Comparison of ENCODE assay signal across 21 cellular contexts in the genomic region with DNA sequence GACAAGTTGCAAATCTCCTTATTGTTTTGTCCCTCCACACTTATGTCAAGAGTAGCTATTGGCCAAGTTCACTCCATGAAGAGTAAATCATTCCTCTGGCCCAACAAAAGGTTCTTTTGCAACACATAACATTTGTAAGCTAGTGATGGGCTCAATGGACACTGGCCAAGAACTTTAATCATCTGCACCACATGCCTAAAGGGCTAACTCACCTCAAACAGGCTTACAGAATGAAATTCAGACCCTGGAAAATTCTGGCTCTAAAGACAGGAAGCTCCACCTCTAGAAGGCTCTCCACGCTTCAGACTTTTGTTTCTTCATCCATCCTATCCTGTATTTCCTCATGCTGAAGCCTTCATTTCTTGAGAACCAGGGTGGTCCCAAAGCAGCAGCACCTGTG. TPM values are rescaled to one million over a fixed set of nuclear protein-coding genes. Genes with fewer than 3 reads are reported as not detected.
A peak's percentile ranks its signal among the peaks of the same experiment; 100 is the strongest.
DNase-seq lines count a peak whose midpoint lies in the region; ATAC-seq and TF ChIP-seq lines count a peak whose summit lies in the region.
"Had no signal": no experiment of that assay in that cellular context is flagged by ENCODE, and none has a peak within 500 bp of the region (broad histone marks: within the 10 kb centered on the region; RNA-seq: fewer than 3 reads in every experiment).

No MANE protein-coding gene starts in this region.

- peaks cover 7% of the 10 kb centered on the region for H3K4me1 ChIP-seq in RWPE2 (ENCODE audit: insufficient read depth, poor library complexity, severe bottlenecking)
- no peaks in the 10 kb centered on the region for H3K4me1 ChIP-seq in CD8-positive, alpha-beta T cell (ENCODE audit: insufficient read depth, low read length)
- H3K4me1 ChIP-seq: spleen had no signal

- no peak overlapping the region for H3K27ac ChIP-seq in RWPE2 (ENCODE audit: poor library complexity, severe bottlenecking)
- H3K27ac ChIP-seq in CD8-positive, alpha-beta T cell (ENCODE audit: low read depth, low read length) = no peak overlapping the region
- H3K27ac ChIP-seq: brain microvascular endothelial cell, spleen had no signal

- no peaks in the 10 kb centered on the region for H3K36me3 Mint-ChIP-seq in CD8-positive, alpha-beta T cell
- H3K36me3 Mint-ChIP-seq: CD4-positive, CD25-positive, alpha-beta regulatory T cell; mesothelial cell of epicardium; T-cell had no signal

- intact Hi-C loops in sciatic nerve (cut with DNase I) = no loop called here
- intact Hi-C loops in CD8-positive, alpha-beta T cell (cut with DNase I, micrococcal nuclease) = no loop called here

- CTCF ChIA-PET in CD8-positive, alpha-beta T cell (lab: Charles Lee) = no interaction called here

- no peaks in the 10 kb centered on the region for H3K36me3 ChIP-seq in RWPE2 (ENCODE audit: low read depth)
- H3K36me3 ChIP-seq in CD8-positive, alpha-beta T cell (ENCODE audit: insufficient read depth, low read length) = no peaks in the 10 kb centered on the region
- H3K36me3 ChIP-seq: brain microvascular endothelial cell, spleen had no signal

- no peaks in the 10 kb centered on the region for H3K9me3 Mint-ChIP-seq in CD8-positive, alpha-beta T cell
- H3K9me3 Mint-ChIP-seq: mesothelial cell of epicardium, T-cell had no signal

- peak; percentile 77 for ATAC-seq in RWPE2 (ENCODE audit: low read depth)
- ATAC-seq in sciatic nerve = peak; percentile 55
- no peak for ATAC-seq in CD8-positive, alpha-beta T cell
- ATAC-seq: stimulated activated naive CD8-positive, alpha-beta T cell treated with anti-CD3 and anti-CD28 coated beads, Interleukin-15, Interleukin-2, amounts not matched to agents 100 U/mL and 50 U/mL, for 24 hours; T-cell had no signal

- H3K27me3 ChIP-seq in RWPE2 (ENCODE audit: insufficient read depth, poor library complexity, severe bottlenecking) = no peaks in the 10 kb centered on the region
- H3K27me3 ChIP-seq in CD8-positive, alpha-beta T cell (ENCODE audit: insufficient read depth, low read length) = no peaks in the 10 kb centered on the region
- H3K27me3 ChIP-seq: brain microvascular endothelial cell, spleen had no signal

- H3K4me3 ChIP-seq in RWPE2 (ENCODE audit: severe bottlenecking) = no peak overlapping the region
- H3K4me3 ChIP-seq in CD8-positive, alpha-beta T cell (ENCODE audit: low read depth, low read length) = no peak overlapping the region
- H3K4me3 ChIP-seq: spleen had no signal

- POLR2A ChIA-PET in CD8-positive, alpha-beta T cell (lab: Charles Lee) = no interaction called here

- DNase-seq in ELR (ENCODE audit: low read depth) = peak; percentile 92
- DNase-seq in RWPE2 (ENCODE audit: low spot score) = no peak
- DNase-seq in fibroblast of gingiva (ENCODE audit: low read depth) = peak; percentile 69
- no peak for DNase-seq in sciatic nerve (ENCODE audit: low spot score)
- no peak for DNase-seq in NK-92 treated with Interleukin-12 subunit alpha and Interleukin-12 subunit beta, amount 100 ng/mL, for 24 hours (lab: John Stamatoyannopoulos, UW)
- DNase-seq in NCI-H1092 treated with DMSO at 0.1 percent for 48 hours (lab: John Stamatoyannopoulos, UW) = no peak
- DNase-seq in CD8-positive, alpha-beta T cell = no peak
- DNase-seq in NOMO-1 treated with dmso at 0.1 percent for 144 hours (lab: John Stamatoyannopoulos, UW; ENCODE audit: unreplicated experiment) = no peak
- DNase-seq: activated gamma-delta T cell treated with Interleukin-2 at 50 U/mL for 16 hours; brain microvascular endothelial cell; CD4-positive, CD25-positive, alpha-beta regulatory T cell; DMS79 treated with DMSO at 0.1 percent for 48 hours; effector CD8-positive, alpha-beta T cell; glutamatergic neuron; Kasumi-1; NCI-H187 treated with DMSO at 0.1 percent for 48 hours; NCI-H524; spleen; stimulated activated naive CD8-positive, alpha-beta T cell treated with anti-CD3 and anti-CD28 coated beads, Interleukin-15, Interleukin-2, amounts not matched to agents 100 U/mL and 50 U/mL, for 24 hours; T-cell had no signal

- H3K4me3 Mint-ChIP-seq in CD8-positive, alpha-beta T cell = no peak overlapping the region
- H3K4me3 Mint-ChIP-seq: CD4-positive, CD25-positive, alpha-beta regulatory T cell; mesothelial cell of epicardium; T-cell had no signal

- H3K27me3 Mint-ChIP-seq in CD8-positive, alpha-beta T cell (ENCODE audit: low read depth) = peaks cover 2% of the 10 kb centered on the region

- no peaks in the 10 kb centered on the region for H3K4me1 Mint-ChIP-seq in CD8-positive, alpha-beta T cell (ENCODE audit: low read depth)
- H3K4me1 Mint-ChIP-seq: CD4-positive, CD25-positive, alpha-beta regulatory T cell; mesothelial cell of epicardium; T-cell had no signal

- no peak overlapping the region for H3K27ac Mint-ChIP-seq in CD8-positive, alpha-beta T cell
- H3K27ac Mint-ChIP-seq: mesothelial cell of epicardium, T-cell had no signal

- H3K9me3 ChIP-seq in RWPE2 (ENCODE audit: severe bottlenecking) = no peaks in the 10 kb centered on the region
- no peaks in the 10 kb centered on the region for H3K9me3 ChIP-seq in CD8-positive, alpha-beta T cell (ENCODE audit: low read length)
- H3K9me3 ChIP-seq: spleen had no signal

- TF ChIP-seq CTCF in RWPE2 (IDR thresholded peaks at IDR 0.05; ENCODE audit: poor library complexity, severe bottlenecking) = no peak
- TF ChIP-seq CTCF in CD8-positive, alpha-beta T cell (IDR thresholded peaks at IDR 0.05) = no peak

RNA-seq across cellular contexts. Expression of gene ANKFN1, which starts 10.9 kb away (rescaled TPM):
- 1.6 TPM for total RNA-seq in sciatic nerve
- not detected for total RNA-seq in CD8-positive, alpha-beta T cell
- total RNA-seq: CD4-positive, CD25-positive, alpha-beta regulatory T cell; T-cell had no signal

Comparison
In these comparisons a context has a peak if more than half of its experiments do, and no peak if none do; other contexts are left out.
1. DNase-seq: peak in ELR (single experiment) and fibroblast of gingiva (single experiment); none in RWPE2 (single experiment), sciatic nerve (single experiment), NK-92 treated with Interleukin-12 subunit alpha and Interleukin-12 subunit beta, amount 100 ng/mL, for 24 hours (single experiment), NCI-H1092 treated with DMSO at 0.1 percent for 48 hours (single experiment), CD8-positive, alpha-beta T cell (0 of 7) and NOMO-1 treated with dmso at 0.1 percent for 144 hours (single experiment).